Comparison of ENCODE assay signal across 16 cellular contexts in the genomic region with DNA sequence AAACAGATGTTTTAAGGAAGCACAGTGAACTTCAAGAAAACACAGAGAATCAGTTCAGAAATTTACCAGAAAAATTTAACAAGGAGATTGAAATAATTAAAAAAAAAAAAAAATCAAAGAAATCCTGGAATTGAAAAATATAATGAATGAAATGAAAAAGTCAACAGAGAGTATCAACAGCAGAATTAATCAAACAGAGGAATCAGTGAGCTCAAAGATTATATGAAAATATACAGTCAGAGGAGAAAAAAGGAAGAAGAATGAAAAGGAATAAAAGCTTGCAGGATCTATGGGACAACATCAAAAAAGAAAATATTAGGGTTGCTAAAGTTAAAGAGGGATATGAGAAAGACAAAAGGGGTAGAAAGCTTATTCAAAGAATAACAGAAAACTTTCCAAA.
DNase-seq lines count a peak whose midpoint lies in the region; ATAC-seq, FAIRE-seq and TF ChIP-seq lines count a peak whose summit lies in the region.
"Had no signal": no experiment of that assay in that cellular context is flagged by ENCODE, and none has a peak within 500 bp of the region (broad histone marks: within the 10 kb centered on the region; RNA-seq: fewer than 3 reads in every experiment).

No MANE protein-coding gene starts in this region.

- POLR2A ChIA-PET in K562 (lab: Yijun Ruan, JAX) = no interaction called here

- peaks cover 19% of the 10 kb centered on the region; the same call in 2 of the 3 replicates for H3K36me3 ChIP-seq in K562 (ENCODE audit: control insufficient read depth, insufficient read depth, low read length)
- peaks cover 44% of the 10 kb centered on the region for H3K36me3 ChIP-seq in GM23248 (ENCODE audit: low read depth)

- H3F3A ChIP-seq in GM23248 (ENCODE audit: insufficient read depth) = no peaks in the 10 kb centered on the region

- H3K9ac ChIP-seq in K562 (ENCODE audit: insufficient read depth in 1 of 2, low read depth in 2 of 2, low read length in 2 of 2) (no peak overlapping the region), GM23248 (no peak overlapping the region)
- H3K9ac ChIP-seq: BLaER1 treated with 17β-estradiol and CSF1 and Interleukin-3, amounts not matched to agents 10 nM and 100 nM had no signal

- TF ChIP-seq CTCF in K562 (IDR thresholded peaks at IDR 0.05 in 2 of 3, conservative IDR thresholded peaks at IDR 0.05 in 1 of 3; ENCODE audit: insufficient read depth in 2 of 3, low read depth in 1 of 3, low read length in 3 of 3) = no peak

- peak; percentile 34 for FAIRE-seq in G401.6 (lab: Jason Lieb, UNC)
- no peak for FAIRE-seq in K562 (lab: Jason Lieb, UNC)
- peak; percentile 21 for FAIRE-seq in frontal cortex (lab: Jason Lieb, UNC)
- FAIRE-seq: GM18507, H1 had no signal

- no TSS peak for BruUV-seq in K562 (replicated peaks; lab: Mats Ljungman, UMichigan)

- TF ChIP-seq RAD21 in K562 (CRISPR knock-in tag; conservative IDR thresholded peaks at IDR 0.05 in 1 of 2, IDR thresholded peaks at IDR 0.05 in 1 of 2) = no peak

- H4K20me1 ChIP-seq in K562 (replicated peaks; ENCODE audit: control insufficient read depth, insufficient read depth, low read length) (no peaks in the 10 kb centered on the region), GM23248 (ENCODE audit: insufficient read depth) (no peaks in the 10 kb centered on the region)
- H4K20me1 ChIP-seq: BLaER1 treated with 17β-estradiol and CSF1 and Interleukin-3, amounts not matched to agents 10 nM and 100 nM had no signal

- H3K27me3 ChIP-seq in K562 (ENCODE audit: control insufficient read depth in 2 of 2, insufficient read depth in 2 of 2, low read length in 2 of 2) = no peaks in the 10 kb centered on the region
- H3K27me3 ChIP-seq in GM23248 (replicated peaks; ENCODE audit: insufficient read depth) = no peaks in the 10 kb centered on the region
- H3K27me3 ChIP-seq: BLaER1 treated with 17β-estradiol and CSF1 and Interleukin-3, amounts not matched to agents 10 nM and 100 nM had no signal

- H3K9me2 ChIP-seq in GM23248 (ENCODE audit: insufficient read depth) = no peaks in the 10 kb centered on the region

- no peaks in the 10 kb centered on the region for H3K4me1 ChIP-seq in K562 (replicated peaks in 1 of 2; ENCODE audit: control insufficient read depth in 2 of 2, insufficient read depth in 2 of 2, low read length in 2 of 2)
- no peaks in the 10 kb centered on the region for H3K4me1 ChIP-seq in GM23248 (ENCODE audit: insufficient read depth)
- H3K4me1 ChIP-seq: BLaER1 treated with 17β-estradiol and CSF1 and Interleukin-3, amounts not matched to agents 10 nM and 100 nM; HAP-1 had no signal

- no peak overlapping the region for H3K27ac ChIP-seq in K562 (ENCODE audit: extremely low read depth, low read depth, low read length)
- no peak overlapping the region for H3K27ac ChIP-seq in GM23248
- H3K27ac ChIP-seq: BLaER1 treated with 17β-estradiol and CSF1 and Interleukin-3, amounts not matched to agents 10 nM and 100 nM had no signal

- no peak for ATAC-seq in K562

- TF ChIP-seq EP300 in K562 (IDR thresholded peaks at IDR 0.05; ENCODE audit: low read length) = no peak

- H3K79me2 ChIP-seq in K562 (ENCODE audit: control insufficient read depth, insufficient read depth, low read length) = no peaks in the 10 kb centered on the region
- H3K79me2 ChIP-seq in GM23248 (ENCODE audit: insufficient read depth) = no peaks in the 10 kb centered on the region

- DNase-seq in KBM-7 (peak; percentile 21), K562 (ENCODE audit: extremely low read depth in 1 of 4, low spot score in 3 of 4) (no peak), frontal cortex (ENCODE audit: low spot score in 2 of 2) (no peak), midbrain (lab: John Stamatoyannopoulos, UW) (no peak), KG1 (lab: John Stamatoyannopoulos, UW) (no peak), SHP77 treated with DMSO at 0.1 percent for 48 hours (lab: John Stamatoyannopoulos, UW) (no peak), GM23248 (no peak)
- DNase-seq: ACHN; CD4-positive, CD25-positive, alpha-beta regulatory T cell; DMS53; IMR-90 had no signal

- intact Hi-C loops in K562 (cut with micrococcal nuclease) = no loop called here

- H3K9me1 ChIP-seq in K562 (ENCODE audit: control insufficient read depth, insufficient read depth, low read length) = no peaks in the 10 kb centered on the region

- no peak overlapping the region for H3K4me2 ChIP-seq in K562 (ENCODE audit: insufficient read depth, low read length)
- H3K4me2 ChIP-seq in GM23248 (ENCODE audit: unreplicated experiment) = no peak overlapping the region
- H3K4me2 ChIP-seq: BLaER1 treated with 17β-estradiol and CSF1 and Interleukin-3, amounts not matched to agents 10 nM and 100 nM had no signal

- H3K4me3 ChIP-seq in K562 (no peak overlapping the region), GM23248 (no peak overlapping the region)
- H3K4me3 ChIP-seq: HAP-1 had no signal

- peaks cover 29% of the 10 kb centered on the region for H3K9me3 ChIP-seq in K562 (replicated peaks; ENCODE audit: control insufficient read depth, insufficient read depth, low read depth, low read length)
- H3K9me3 ChIP-seq in GM23248 (ENCODE audit: low read depth) = no peaks in the 10 kb centered on the region

- CTCF ChIA-PET in K562 (lab: Yijun Ruan, JAX; ENCODE audit: low intra/inter-chr PET ratio) = no interaction called here

- TF ChIP-seq POLR2A in K562 (conservative IDR thresholded peaks at IDR 0.05) = no peak

- in situ Hi-C loops in KBM-7 (cut with MboI; ENCODE audit: low pct_unique_long_range_greater_than_20kb, low sequenced_read_pairs) (no loop called here), K562 (cut with MboI) (no loop called here), GM23248 (cut with MboI) (no loop called here)

- no peak overlapping the region for H2AFZ ChIP-seq in K562 (ENCODE audit: low read depth, low read length)
- H2AFZ ChIP-seq in GM23248 = no peak overlapping the region

TF ChIP-seq in K562, 482 proteins besides CTCF, POLR2A, EP300 and RAD21 (continues in another document):
- TF ChIP-seq ZNF384 (IDR thresholded peaks at IDR 0.05; ENCODE audit: low read depth, low read length) (peak; percentile 21; the same call in 1 of the 2 replicates), ZNF584 (CRISPR knock-in tag; IDR thresholded peaks at IDR 0.05; ENCODE audit: low read depth) (no peak), MAFK (IDR thresholded peaks at IDR 0.05; ENCODE audit: low read length) (no peak), ZNF3 (CRISPR knock-in tag; IDR thresholded peaks at IDR 0.05) (no peak), STAT5A (IDR thresholded peaks at IDR 0.05; ENCODE audit: borderline replicate concordance, low read length) (no peak), NUFIP1 (IDR thresholded peaks at IDR 0.05; ENCODE audit: partially characterized antibody) (no peak), ZNF232 (CRISPR knock-in tag; IDR thresholded peaks at IDR 0.05) (no peak), SMARCE1 (IDR thresholded peaks at IDR 0.05) (no peak), ZKSCAN8 (CRISPR knock-in tag; IDR thresholded peaks at IDR 0.05) (no peak), IFI16 (CRISPR knock-in tag; IDR thresholded peaks at IDR 0.05) (no peak), SRSF3 (IDR thresholded peaks at IDR 0.05; ENCODE audit: insufficient read depth, low read length) (no peak), CEBPB (tag; IDR thresholded peaks at IDR 0.05) (no peak)
- TF ChIP-seq, protein P1, sequence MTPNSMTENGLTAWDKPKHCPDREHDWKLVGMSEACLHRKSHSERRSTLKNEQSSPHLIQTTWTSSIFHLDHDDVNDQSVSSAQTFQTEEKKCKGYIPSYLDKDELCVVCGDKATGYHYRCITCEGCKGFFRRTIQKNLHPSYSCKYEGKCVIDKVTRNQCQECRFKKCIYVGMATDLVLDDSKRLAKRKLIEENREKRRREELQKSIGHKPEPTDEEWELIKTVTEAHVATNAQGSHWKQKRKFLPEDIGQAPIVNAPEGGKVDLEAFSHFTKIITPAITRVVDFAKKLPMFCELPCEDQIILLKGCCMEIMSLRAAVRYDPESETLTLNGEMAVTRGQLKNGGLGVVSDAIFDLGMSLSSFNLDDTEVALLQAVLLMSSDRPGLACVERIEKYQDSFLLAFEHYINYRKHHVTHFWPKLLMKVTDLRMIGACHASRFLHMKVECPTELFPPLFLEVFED (CRISPR knock-in tag; conservative IDR thresholded peaks at IDR 0.05) = no peak
- TF ChIP-seq, protein P2, sequence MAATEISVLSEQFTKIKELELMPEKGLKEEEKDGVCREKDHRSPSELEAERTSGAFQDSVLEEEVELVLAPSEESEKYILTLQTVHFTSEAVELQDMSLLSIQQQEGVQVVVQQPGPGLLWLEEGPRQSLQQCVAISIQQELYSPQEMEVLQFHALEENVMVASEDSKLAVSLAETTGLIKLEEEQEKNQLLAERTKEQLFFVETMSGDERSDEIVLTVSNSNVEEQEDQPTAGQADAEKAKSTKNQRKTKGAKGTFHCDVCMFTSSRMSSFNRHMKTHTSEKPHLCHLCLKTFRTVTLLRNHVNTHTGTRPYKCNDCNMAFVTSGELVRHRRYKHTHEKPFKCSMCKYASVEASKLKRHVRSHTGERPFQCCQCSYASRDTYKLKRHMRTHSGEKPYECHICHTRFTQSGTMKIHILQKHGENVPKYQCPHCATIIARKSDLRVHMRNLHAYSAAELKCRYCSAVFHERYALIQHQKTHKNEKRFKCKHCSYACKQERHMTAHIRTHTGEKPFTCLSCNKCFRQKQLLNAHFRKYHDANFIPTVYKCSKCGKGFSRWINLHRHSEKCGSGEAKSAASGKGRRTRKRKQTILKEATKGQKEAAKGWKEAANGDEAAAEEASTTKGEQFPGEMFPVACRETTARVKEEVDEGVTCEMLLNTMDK (IDR thresholded peaks at IDR 0.05; ENCODE audit: borderline replicate concordance, insufficient read depth, low read depth, low read length, poor library complexity, severe bottlenecking) = no peak
- TF ChIP-seq, protein P3, sequence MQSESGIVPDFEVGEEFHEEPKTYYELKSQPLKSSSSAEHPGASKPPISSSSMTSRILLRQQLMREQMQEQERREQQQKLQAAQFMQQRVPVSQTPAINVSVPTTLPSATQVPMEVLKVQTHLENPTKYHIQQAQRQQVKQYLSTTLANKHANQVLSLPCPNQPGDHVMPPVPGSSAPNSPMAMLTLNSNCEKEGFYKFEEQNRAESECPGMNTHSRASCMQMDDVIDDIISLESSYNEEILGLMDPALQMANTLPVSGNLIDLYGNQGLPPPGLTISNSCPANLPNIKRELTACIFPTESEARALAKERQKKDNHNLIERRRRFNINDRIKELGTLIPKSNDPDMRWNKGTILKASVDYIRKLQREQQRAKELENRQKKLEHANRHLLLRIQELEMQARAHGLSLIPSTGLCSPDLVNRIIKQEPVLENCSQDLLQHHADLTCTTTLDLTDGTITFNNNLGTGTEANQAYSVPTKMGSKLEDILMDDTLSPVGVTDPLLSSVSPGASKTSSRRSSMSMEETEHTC (IDR thresholded peaks at IDR 0.05) = no peak
- TF ChIP-seq, protein P4, sequence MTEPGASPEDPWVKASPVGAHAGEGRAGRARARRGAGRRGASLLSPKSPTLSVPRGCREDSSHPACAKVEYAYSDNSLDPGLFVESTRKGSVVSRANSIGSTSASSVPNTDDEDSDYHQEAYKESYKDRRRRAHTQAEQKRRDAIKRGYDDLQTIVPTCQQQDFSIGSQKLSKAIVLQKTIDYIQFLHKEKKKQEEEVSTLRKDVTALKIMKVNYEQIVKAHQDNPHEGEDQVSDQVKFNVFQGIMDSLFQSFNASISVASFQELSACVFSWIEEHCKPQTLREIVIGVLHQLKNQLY (CRISPR knock-in tag; conservative IDR thresholded peaks at IDR 0.05) = no peak
